19 cellular contexts compared by ENCODE assay signal in genomic region chr12:46786774-46787173, GRCh38. TPM values are rescaled to one million over a fixed set of nuclear protein-coding genes. Genes with fewer than 3 reads are reported as not detected.
DNase-seq lines count a peak whose midpoint lies in the region; ATAC-seq and TF ChIP-seq lines count a peak whose summit lies in the region.
"Had no signal": no experiment of that assay in that cellular context is flagged by ENCODE, and none has a peak within 500 bp of the region (broad histone marks: within the 10 kb centered on the region; RNA-seq: fewer than 3 reads in every experiment).

No MANE protein-coding gene starts in this region.

- no peak overlapping the region for H2AK5ac ChIP-seq in trophoblast cell (ENCODE audit: low read length)

- H3K18ac ChIP-seq in trophoblast cell (ENCODE audit: low read length) = no peak overlapping the region

- H3K9me3 ChIP-seq in GM23248 (ENCODE audit: low read depth) (no peaks in the 10 kb centered on the region), SK-N-SH (no peaks in the 10 kb centered on the region), trophoblast cell (ENCODE audit: insufficient read depth, low read depth, low read length) (no peaks in the 10 kb centered on the region)
- H3K9me3 ChIP-seq: body of pancreas, tibial artery had no signal

- H3K4me3 ChIP-seq in GM23248 (no peak overlapping the region), SK-N-SH (ENCODE audit: low read depth in 2 of 2, low read length in 1 of 2) (no peak overlapping the region), fibroblast of mammary gland (ENCODE audit: control insufficient read depth, low read depth, low read length) (no peak overlapping the region), trophoblast cell (ENCODE audit: low read depth, low read length) (no peak overlapping the region)
- H3K4me3 ChIP-seq: body of pancreas, SK-N-MC, tibial artery had no signal

- TF ChIP-seq RAD21 in SK-N-SH (IDR thresholded peaks at IDR 0.05; ENCODE audit: low read length) = no peak

- no peaks in the 10 kb centered on the region; the same call in 1 of the 2 replicates for H3K9me2 ChIP-seq in GM23248 (ENCODE audit: insufficient read depth)
- no peaks in the 10 kb centered on the region for H3K9me2 ChIP-seq in SK-N-SH

- H3K4me2 ChIP-seq in GM23248 (ENCODE audit: unreplicated experiment) (peak overlapping the region; percentile 19), SK-N-SH (peak overlapping the region; percentile 50), trophoblast cell (ENCODE audit: low read length) (no peak overlapping the region)

- no peak overlapping the region for H3K4ac ChIP-seq in trophoblast cell (ENCODE audit: low read depth, low read length)

- no peak overlapping the region for H2BK120ac ChIP-seq in trophoblast cell (ENCODE audit: insufficient read depth, low read length, poor library complexity)

- TF ChIP-seq CTCF in SK-N-SH (IDR thresholded peaks at IDR 0.05) (no peak), fibroblast of mammary gland (conservative IDR thresholded peaks at IDR 0.05; ENCODE audit: control insufficient read depth, insufficient read depth, low read depth, low read length) (no peak)

- H3K79me2 ChIP-seq in GM23248 (ENCODE audit: insufficient read depth) = no peaks in the 10 kb centered on the region
- no peaks in the 10 kb centered on the region for H3K79me2 ChIP-seq in SK-N-SH (ENCODE audit: insufficient read depth)
- no peaks in the 10 kb centered on the region for H3K79me2 ChIP-seq in trophoblast cell (ENCODE audit: control insufficient read depth, insufficient read depth, low read length, poor library complexity)

- H3K36me3 ChIP-seq in GM23248 (ENCODE audit: low read depth) = no peaks in the 10 kb centered on the region
- peaks cover 34 to 43% of the 10 kb centered on the region in 2 experiments for H3K36me3 ChIP-seq in SK-N-SH (replicated peaks in 1 of 2; ENCODE audit: control insufficient read depth in 1 of 2, insufficient read depth in 2 of 2, low read length in 1 of 2)
- no peaks in the 10 kb centered on the region for H3K36me3 ChIP-seq in trophoblast cell (ENCODE audit: control insufficient read depth in 1 of 2, insufficient read depth in 2 of 2, low read length in 2 of 2)
- H3K36me3 ChIP-seq: tibial artery had no signal

- ATAC-seq in HG02870 (IDR thresholded peaks at IDR 0.05; ENCODE audit: unreplicated experiment) (no peak), GM19452 (IDR thresholded peaks at IDR 0.05; ENCODE audit: unreplicated experiment) (no peak)
- ATAC-seq: activated CD8-positive, alpha-beta T cell treated with anti-CD3 and anti-CD28 coated beads, Interleukin-2, amount 10 ng/mL, durations not matched to agents 7 days and 5 days; body of pancreas; natural killer cell treated with Interleukin-12 subunit alpha and Interleukin-12 subunit beta and Interleukin-15 and Interleukin-18, amount 100 ng/mL, for 72 hours had no signal

- H3F3A ChIP-seq in GM23248 (ENCODE audit: insufficient read depth) (peaks cover 19% of the 10 kb centered on the region), SK-N-SH (replicated peaks; ENCODE audit: insufficient read depth) (peaks cover 28% of the 10 kb centered on the region)

- H3K9ac ChIP-seq in GM23248 (no peak overlapping the region), SK-N-SH (peak overlapping the region; percentile 36; the same call in 1 of the 2 replicates), trophoblast cell (ENCODE audit: low read length) (no peak overlapping the region)

- H2AFZ ChIP-seq in GM23248 = peak overlapping the region; percentile 2; the same call in 1 of the 2 replicates
- H2AFZ ChIP-seq in SK-N-SH (ENCODE audit: low read depth) = no peak overlapping the region
- H2AFZ ChIP-seq in trophoblast cell (ENCODE audit: insufficient read depth, low read length, poor library complexity) = no peak overlapping the region

- no peaks in the 10 kb centered on the region for H3K27me3 ChIP-seq in GM23248 (replicated peaks; ENCODE audit: insufficient read depth)
- H3K27me3 ChIP-seq in SK-N-SH (ENCODE audit: insufficient read depth) = no peaks in the 10 kb centered on the region
- H3K27me3 ChIP-seq in trophoblast cell (ENCODE audit: insufficient read depth, low read length) = no peaks in the 10 kb centered on the region
- H3K27me3 ChIP-seq: body of pancreas, tibial artery had no signal

- DNase-seq in GM23248 (peak; percentile 68), SK-N-SH (no peak), fibroblast of mammary gland (ENCODE audit: low read depth) (peak; percentile 48), trophoblast cell (peak; percentile 54 to 77), A172 (ENCODE audit: low spot score) (no peak)
- DNase-seq in central memory CD4-positive, alpha-beta T cell = no peak
- DNase-seq: activated CD8-positive, alpha-beta T cell treated with anti-CD3 and anti-CD28 coated beads, Interleukin-2, amount 10 ng/mL, durations not matched to agents 7 days and 5 days; body of pancreas; CD4-positive, CD25-positive, alpha-beta regulatory T cell; effector memory CD4-positive, alpha-beta T cell; NCI-H1048; NCI-H2227 treated with DMSO at 0.1 percent for 48 hours; stimulated activated CD4-positive, alpha-beta T cell treated with anti-CD3 and anti-CD28 coated beads, Interleukin-4, amount 100 ng/mL, for 1 hour; tibial artery had no signal

- no peak overlapping the region for H4K91ac ChIP-seq in trophoblast cell (ENCODE audit: low read depth, low read length)

- H3K27ac ChIP-seq in GM23248 = peak overlapping the region; percentile 54
- peak overlapping the region; percentile 68 to 82; a peak in 3 of 4 replicates for H3K27ac ChIP-seq in SK-N-SH (ENCODE audit: low read depth in 2 of 2, low read length in 1 of 2)
- H3K27ac ChIP-seq in trophoblast cell (ENCODE audit: low read depth, low read length) = no peak overlapping the region
- H3K27ac ChIP-seq: body of pancreas, SK-N-MC, tibial artery had no signal

- no peak overlapping the region for H3K14ac ChIP-seq in trophoblast cell (ENCODE audit: low read length)

- CTCF ChIA-PET in SK-N-SH (lab: Yijun Ruan, JAX) = no interaction called here

- WGBS in GM23248 (ENCODE audit: low coverage in 1 of 2, low lambda C conversion rate in 2 of 2, missing lambda C conversion rate in 2 of 2), 2 experiments = 14 to 15% methylated on average over 3 of the region's 3 CpGs
- WGBS in SK-N-SH (ENCODE audit: low lambda C conversion rate) = 27% methylated on average over 3 of the region's 3 CpGs
- no CpG with 5 or more reads among the region's 3 CpGs for WGBS in trophoblast cell (ENCODE audit: extremely low coverage, insufficient coverage, insufficient read length)

- H3K79me1 ChIP-seq in trophoblast cell (ENCODE audit: low read length) = no peaks in the 10 kb centered on the region

- no peak overlapping the region for H3K23ac ChIP-seq in trophoblast cell (ENCODE audit: low read length)

- no peak overlapping the region for H4K12ac ChIP-seq in trophoblast cell (ENCODE audit: low read depth, low read length)

- POLR2A ChIA-PET in SK-N-SH (lab: Yijun Ruan, JAX) = interaction anchor here (0.5 kb wide), 1 partner anchor 8 kb away, joined by 3 read pairs; no protein-coding TSS in a partner anchor

- no peak overlapping the region for H2BK5ac ChIP-seq in trophoblast cell (ENCODE audit: low read depth, low read length, poor library complexity)

- no peak overlapping the region for H2BK12ac ChIP-seq in trophoblast cell (ENCODE audit: low read length)

- H4K20me1 ChIP-seq in GM23248 (ENCODE audit: insufficient read depth) (no peaks in the 10 kb centered on the region), SK-N-SH (ENCODE audit: insufficient read depth) (no peaks in the 10 kb centered on the region)

- in situ Hi-C loops in GM23248 (cut with MboI) = no loop called here

- no peak overlapping the region for H4K8ac ChIP-seq in trophoblast cell (ENCODE audit: low read depth, low read length)

- TF ChIP-seq EP300 in SK-N-SH (IDR thresholded peaks at IDR 0.05; ENCODE audit: borderline replicate concordance in 1 of 2, low read depth in 1 of 2, low read length in 1 of 2) = peak in 1 of 2 experiments; percentile 85; a peak in 2 of 4 replicates

- H3K4me1 ChIP-seq in GM23248 (ENCODE audit: insufficient read depth) (peaks cover 46% of the 10 kb centered on the region), SK-N-SH (ENCODE audit: control insufficient read depth in 1 of 2, insufficient read depth in 2 of 2, low read depth in 1 of 2, low read length in 1 of 2) (peaks cover 0 to 29% of the 10 kb centered on the region in 2 experiments; a peak in 3 of 4 replicates), trophoblast cell (ENCODE audit: control insufficient read depth in 1 of 2, insufficient read depth in 2 of 2, low read length in 2 of 2) (peaks cover 0 to 3% of the 10 kb centered on the region in 2 experiments)

TF ChIP-seq in SK-N-SH, 30 proteins besides CTCF, POLR2A, EP300 and RAD21 (continues in another document):
- TF ChIP-seq JUND (IDR thresholded peaks at IDR 0.05) (peak; percentile 70), TEAD4 (IDR thresholded peaks at IDR 0.05; ENCODE audit: borderline replicate concordance, insufficient read depth) (peak; percentile 80)

RNA-seq across cellular contexts. Expression of gene SLC38A4, which starts 39.0 kb away (rescaled TPM):
- 0.54 and 2.3 TPM in 2 replicates for total RNA-seq in GM23248 (2014; rRNA removed; shearing (Covaris generic))
- polyA plus RNA-seq in GM23248 (2016; fragmentation: Nextera tagmentation; extraction: Ambion mirVana) (0.36 and 0.57 TPM in 2 replicates), SK-N-SH (2012; rRNA removed) (66.7 and 89.3 TPM in 2 replicates)
- polyA plus RNA-seq in SK-N-SH (2012; cell fraction: cytosol; rRNA removed) = 94.3 and 104 TPM in 2 replicates
- polyA plus RNA-seq in SK-N-SH (2012; cell fraction: nucleus; rRNA removed) = 42.3 and 91.6 TPM in 2 replicates
- polyA plus RNA-seq in trophoblast cell (2013) = 3.2 and 3.3 TPM in 2 replicates
- total RNA-seq in A172 (2014; rRNA removed; shearing (Covaris generic)) = 1.5 and 1.7 TPM in 2 replicates
- total RNA-seq: activated CD8-positive, alpha-beta T cell treated with anti-CD3 and anti-CD28 coated beads, Interleukin-2, amount 10 ng/mL, durations not matched to agents 7 days and 5 days; activated T-helper 2 cell treated with anti-CD3 and anti-CD28 coated beads, Interferon-gamma antibody, Interleukin-2, Interleukin-4, amounts not matched to agents 10 μg/mL and 5 μg/mL and 100 μg/mL, durations not matched to agents 14 hours and 24 hours and 36 hours; CD4-positive, CD25-positive, alpha-beta regulatory T cell; natural killer cell treated with Interleukin-12 subunit alpha and Interleukin-12 subunit beta and Interleukin-15 and Interleukin-18, amount 100 ng/mL, for 72 hours had no signal
- polyA plus RNA-seq: CD4-positive, CD25-positive, alpha-beta regulatory T cell had no signal

Comparison
In these comparisons a context has a peak if more than half of its experiments do, and no peak if none do; other contexts are left out.
1. DNase-seq: peak in GM23248 (single experiment), fibroblast of mammary gland (single experiment) and trophoblast cell (2 of 2); none in SK-N-SH (single experiment), A172 (single experiment) and central memory CD4-positive, alpha-beta T cell (single experiment).